ENCODE assay signal across 12 cellular contexts in genomic region chr6:151291145-151292055, GRCh38. TPM values are rescaled to one million over a fixed set of nuclear protein-coding genes. Genes with fewer than 3 reads are reported as not detected.
DNase-seq lines count a peak whose midpoint lies in the region; ATAC-seq and TF ChIP-seq lines count a peak whose summit lies in the region.
"Had no signal": no experiment of that assay in that cellular context is flagged by ENCODE, and none has a peak within 500 bp of the region (broad histone marks: within the 10 kb centered on the region; RNA-seq: fewer than 3 reads in every experiment).

No MANE protein-coding gene starts in this region.

- peak overlapping the region; percentile 68 for H3K27ac Mint-ChIP-seq in type B pancreatic cell
- H3K27ac Mint-ChIP-seq in activated naive CD4-positive, alpha-beta T cell treated with anti-CD3 and anti-CD28 coated beads, Interleukin-2, amount 50 U/mL, for 72 hours = no peak overlapping the region
- H3K27ac Mint-ChIP-seq: activated CD4-positive, alpha-beta memory T cell treated with anti-CD3 and anti-CD28 coated beads, Interleukin-2, amount 10 ng/mL, durations not matched to agents 7 days and 5 days had no signal

- H3K4me3 ChIP-seq in Karpas-422 (ENCODE audit: low read length) = no peak overlapping the region
- H3K4me3 ChIP-seq: left lung had no signal

- no peaks in the 10 kb centered on the region for H3K27me3 Mint-ChIP-seq in type B pancreatic cell

- H3K4me1 ChIP-seq in Karpas-422 (ENCODE audit: low read length) = peaks cover 3% of the 10 kb centered on the region

- H3K9me3 ChIP-seq in Karpas-422 (ENCODE audit: low read length) = no peaks in the 10 kb centered on the region
- H3K9me3 ChIP-seq: left lung had no signal

- no peak overlapping the region for H2AFZ ChIP-seq in Karpas-422 (ENCODE audit: low read length)

- no peaks in the 10 kb centered on the region for H3K36me3 ChIP-seq in Karpas-422 (ENCODE audit: insufficient read depth, low read length)
- H3K36me3 ChIP-seq: left lung had no signal

- H3K9me2 ChIP-seq in Karpas-422 (replicated peaks; ENCODE audit: insufficient read depth, low read length) = no peaks in the 10 kb centered on the region

- no peaks in the 10 kb centered on the region for H3K36me3 Mint-ChIP-seq in type B pancreatic cell
- H3K36me3 Mint-ChIP-seq in activated naive CD4-positive, alpha-beta T cell treated with anti-CD3 and anti-CD28 coated beads, Interleukin-2, amount 50 U/mL, for 72 hours = no peaks in the 10 kb centered on the region

- no peak overlapping the region for H3K27ac ChIP-seq in Karpas-422 (ENCODE audit: low read length)
- H3K27ac ChIP-seq: 22Rv1, left lung had no signal

- no peaks in the 10 kb centered on the region for H4K20me1 ChIP-seq in Karpas-422 (ENCODE audit: insufficient read depth, low read depth, low read length)

- H3K4me3 Mint-ChIP-seq in type B pancreatic cell = peak overlapping the region; percentile 48
- H3K4me3 Mint-ChIP-seq: activated CD4-positive, alpha-beta memory T cell treated with anti-CD3 and anti-CD28 coated beads, Interleukin-2, amount 10 ng/mL, durations not matched to agents 7 days and 5 days; central memory CD8-positive, alpha-beta T cell had no signal

- H3K4me1 Mint-ChIP-seq in type B pancreatic cell (ENCODE audit: unreplicated experiment) = peaks cover 64% of the 10 kb centered on the region

- no peaks in the 10 kb centered on the region for H3K79me2 ChIP-seq in Karpas-422 (ENCODE audit: low read length)

- H3K4me2 ChIP-seq in Karpas-422 (ENCODE audit: low read depth, low read length, poor library complexity, severe bottlenecking) = no peak overlapping the region

- H3K9ac ChIP-seq in Karpas-422 (ENCODE audit: low read length) = no peak overlapping the region

- no peaks in the 10 kb centered on the region for H3K27me3 ChIP-seq in Karpas-422 (ENCODE audit: low read length)
- H3K27me3 ChIP-seq: left lung had no signal

- no peaks in the 10 kb centered on the region for H3K9me3 Mint-ChIP-seq in type B pancreatic cell
- H3K9me3 Mint-ChIP-seq in activated naive CD4-positive, alpha-beta T cell treated with anti-CD3 and anti-CD28 coated beads, Interleukin-2, amount 50 U/mL, for 72 hours = no peaks in the 10 kb centered on the region
- H3K9me3 Mint-ChIP-seq: activated CD4-positive, alpha-beta memory T cell treated with anti-CD3 and anti-CD28 coated beads, Interleukin-2, amount 10 ng/mL, durations not matched to agents 7 days and 5 days; central memory CD8-positive, alpha-beta T cell had no signal

- no peak for TF ChIP-seq CTCF in type B pancreatic cell (conservative IDR thresholded peaks at IDR 0.05)

- no peak for ATAC-seq in HG02798 (IDR thresholded peaks at IDR 0.05; ENCODE audit: poor library complexity, unreplicated experiment)
- ATAC-seq in activated naive CD4-positive, alpha-beta T cell treated with anti-CD3 and anti-CD28 coated beads, Interleukin-2, amount 50 U/mL, for 72 hours = no peak
- ATAC-seq: left lung had no signal

- peak in 2 of 3 experiments; percentile 19 to 35 for DNase-seq in NCI-H1417 (lab: John Stamatoyannopoulos, UW)
- DNase-seq in NCI-H1417 treated with DMSO at 0.1 percent for 48 hours (lab: John Stamatoyannopoulos, UW) = no peak
- DNase-seq in fibroblast of gingiva (ENCODE audit: low read depth) = peak; percentile 89
- peak; percentile 72 for DNase-seq in mucosa of gallbladder (ENCODE audit: low spot score)
- DNase-seq in type B pancreatic cell (ENCODE audit: extremely low spot score, unreplicated experiment) = no peak
- DNase-seq in Karpas-422 = no peak
- no peak for DNase-seq in activated naive CD4-positive, alpha-beta T cell treated with anti-CD3 and anti-CD28 coated beads, Interleukin-2, amount 50 U/mL, for 72 hours (ENCODE audit: low spot score in 2 of 2)
- DNase-seq: activated CD4-positive, alpha-beta memory T cell treated with anti-CD3 and anti-CD28 coated beads, Interleukin-2, amount 10 ng/mL, durations not matched to agents 7 days and 5 days; left lung had no signal

RNA-seq across cellular contexts. Expression of gene AKAP12, which starts 51.6 kb away (rescaled TPM):
- 81.0 TPM for total RNA-seq in mucosa of gallbladder
- 67.4 and 138 TPM in 2 replicates for total RNA-seq in type B pancreatic cell (ENCODE audit: low replicate concordance)
- 0.04 TPM in 1 of 2 replicates, not detected in the other for total RNA-seq in Karpas-422 (2014; rRNA removed; shearing (Covaris generic); ENCODE audit: low replicate concordance)
- 1 to 10 TPM in 1 of 2 donors, under 1 TPM in 1; 0.36 to 1.4 TPM for total RNA-seq in activated naive CD4-positive, alpha-beta T cell treated with anti-CD3 and anti-CD28 coated beads, Interleukin-2, amount 50 U/mL, for 72 hours

Comparison
In these comparisons a context has a peak if more than half of its experiments do, and no peak if none do; other contexts are left out.
1. DNase-seq: peak in NCI-H1417 (2 of 3), fibroblast of gingiva (single experiment) and mucosa of gallbladder (single experiment); none in NCI-H1417 treated with DMSO at 0.1 percent for 48 hours (single experiment), type B pancreatic cell (single experiment), Karpas-422 (single experiment) and activated naive CD4-positive, alpha-beta T cell treated with anti-CD3 and anti-CD28 coated beads, Interleukin-2, amount 50 U/mL, for 72 hours (0 of 2).
2. RNA of gene AKAP12, which starts 51.6 kb away (total RNA-seq): 67.4 to 138 TPM in type B pancreatic cell and 81.0 TPM in mucosa of gallbladder (single experiment); 0.36 to 1.4 TPM in activated naive CD4-positive, alpha-beta T cell treated with anti-CD3 and anti-CD28 coated beads, Interleukin-2, amount 50 U/mL, for 72 hours and 0.04 TPM in Karpas-422; every median in the first group is over 10 times any median in the second.